Comparison of ENCODE assay signal across 26 cellular contexts in genomic region chr17:58595194-58595792, GRCh38.
DNase-seq lines count a peak whose midpoint lies in the region; ATAC-seq and TF ChIP-seq lines count a peak whose summit lies in the region.
"Had no signal": no experiment of that assay in that cellular context is flagged by ENCODE, and none has a peak within 500 bp of the region (broad histone marks: within the 10 kb centered on the region; RNA-seq: fewer than 3 reads in every experiment).

No MANE protein-coding gene starts in this region.

- no peak overlapping the region for H3K9ac ChIP-seq in SK-N-SH
- H3K9ac ChIP-seq: BLaER1 treated with 17β-estradiol and CSF1 and Interleukin-3, amounts not matched to agents 10 nM and 100 nM had no signal

- no peak overlapping the region for H3K4me2 ChIP-seq in SK-N-SH
- H3K4me2 ChIP-seq: BLaER1 treated with 17β-estradiol and CSF1 and Interleukin-3, amounts not matched to agents 10 nM and 100 nM had no signal

- CTCF ChIA-PET in SK-N-SH (lab: Yijun Ruan, JAX) = interaction anchor here (1.0 to 2.4 kb wide), 4 partner anchors 11 to 409 kb away, joined by 3 to 15 read pairs (median 6); no protein-coding TSS in a partner anchor

- H3K4me3 ChIP-seq in SK-N-SH (ENCODE audit: low read depth in 2 of 2, low read length in 1 of 2) (no peak overlapping the region), sigmoid colon (no peak overlapping the region)
- H3K4me3 ChIP-seq: BLaER1 treated with 17β-estradiol and CSF1 and Interleukin-3, amounts not matched to agents 10 nM and 100 nM; HAP-1; MG63; prostate gland; spleen had no signal

- POLR2A ChIA-PET in SK-N-SH (lab: Yijun Ruan, JAX) = interaction anchor here (0.7 kb wide), 1 partner anchor 89 kb away, joined by 3 read pairs; no protein-coding TSS in a partner anchor

- H3K4me1 Mint-ChIP-seq in osteocyte (ENCODE audit: unreplicated experiment) = no peaks in the 10 kb centered on the region

- H3K9me3 ChIP-seq in SK-N-SH (no peaks in the 10 kb centered on the region), sigmoid colon (no peaks in the 10 kb centered on the region)
- H3K9me3 ChIP-seq: BLaER1 treated with 17β-estradiol and CSF1 and Interleukin-3, amounts not matched to agents 10 nM and 100 nM; HAP-1; MG63; prostate gland; spleen had no signal

- H3F3A ChIP-seq in SK-N-SH (replicated peaks; ENCODE audit: insufficient read depth) = no peaks in the 10 kb centered on the region

- TF ChIP-seq CTCF in SK-N-SH (IDR thresholded peaks at IDR 0.05) = no peak
- no peak for TF ChIP-seq CTCF in sigmoid colon (IDR thresholded peaks at IDR 0.05)
- no peak for TF ChIP-seq CTCF in osteocyte (IDR thresholded peaks at IDR 0.05)

- TF ChIP-seq RAD21 in SK-N-SH (IDR thresholded peaks at IDR 0.05; ENCODE audit: low read length) = no peak

- ATAC-seq in SK-N-SH treated with all-trans-retinoic acid at 6 μM for 48 hours = peak; percentile 35; the same call in 1 of the 3 replicates
- ATAC-seq: left colon had no signal

- H3K36me3 ChIP-seq in SK-N-SH (replicated peaks in 1 of 2; ENCODE audit: control insufficient read depth in 1 of 2, insufficient read depth in 2 of 2, low read length in 1 of 2) (no peaks in the 10 kb centered on the region), sigmoid colon (no peaks in the 10 kb centered on the region)
- H3K36me3 ChIP-seq: BLaER1 treated with 17β-estradiol and CSF1 and Interleukin-3, amounts not matched to agents 10 nM and 100 nM; HAP-1; MG63; prostate gland; spleen had no signal

- no peak for TF ChIP-seq POLR2A in sigmoid colon (IDR thresholded peaks at IDR 0.05)

- no peaks in the 10 kb centered on the region for H4K20me1 ChIP-seq in SK-N-SH (ENCODE audit: insufficient read depth)
- H4K20me1 ChIP-seq: BLaER1 treated with 17β-estradiol and CSF1 and Interleukin-3, amounts not matched to agents 10 nM and 100 nM had no signal

- peaks cover 4% of the 10 kb centered on the region for H3K27me3 Mint-ChIP-seq in osteocyte (ENCODE audit: unreplicated experiment)
- H3K27me3 Mint-ChIP-seq: activated T-cell treated with anti-CD3 and anti-CD28 coated beads, Interleukin-2, amount 50 U/mL, for 24 hours had no signal

- H3K36me3 Mint-ChIP-seq in osteocyte (ENCODE audit: unreplicated experiment) = no peaks in the 10 kb centered on the region

- H3K27ac Mint-ChIP-seq in osteocyte (ENCODE audit: unreplicated experiment) = no peak overlapping the region
- H3K27ac Mint-ChIP-seq: activated T-cell treated with anti-CD3 and anti-CD28 coated beads, Interleukin-2, amount 50 U/mL, for 24 hours had no signal

- H3K27me3 ChIP-seq in SK-N-SH (ENCODE audit: insufficient read depth) (no peaks in the 10 kb centered on the region), sigmoid colon (no peaks in the 10 kb centered on the region)
- H3K27me3 ChIP-seq: BLaER1 treated with 17β-estradiol and CSF1 and Interleukin-3, amounts not matched to agents 10 nM and 100 nM; MG63; spleen had no signal

- intact Hi-C loops in sigmoid colon (cut with DNase I) = no loop called here

- H3K27ac ChIP-seq in SK-N-SH (ENCODE audit: low read depth in 2 of 2, low read length in 1 of 2) (no peak overlapping the region), sigmoid colon (no peak overlapping the region)
- H3K27ac ChIP-seq: BLaER1 treated with 17β-estradiol and CSF1 and Interleukin-3, amounts not matched to agents 10 nM and 100 nM; prostate gland; spleen; VCaP had no signal

- no peaks in the 10 kb centered on the region for H3K4me1 ChIP-seq in SK-N-SH (ENCODE audit: control insufficient read depth in 1 of 2, insufficient read depth in 2 of 2, low read depth in 1 of 2, low read length in 1 of 2)
- no peaks in the 10 kb centered on the region for H3K4me1 ChIP-seq in sigmoid colon
- H3K4me1 ChIP-seq: HAP-1, prostate gland, spleen had no signal

- in situ Hi-C loops in SK-MEL-5 (cut with HindIII; ENCODE audit: low pct_unique_long_range_greater_than_20kb, low sequenced_read_pairs) = no loop called here

- no peak for TF ChIP-seq EP300 in SK-N-SH (IDR thresholded peaks at IDR 0.05; ENCODE audit: borderline replicate concordance in 1 of 2, low read depth in 1 of 2, low read length in 1 of 2)
- TF ChIP-seq EP300 in sigmoid colon (IDR thresholded peaks at IDR 0.05) = no peak

- no peak overlapping the region for H3K4me3 Mint-ChIP-seq in osteocyte (ENCODE audit: unreplicated experiment)
- H3K4me3 Mint-ChIP-seq: activated T-cell treated with anti-CD3 and anti-CD28 coated beads, Interleukin-2, amount 50 U/mL, for 24 hours had no signal

- no peak overlapping the region for H2AFZ ChIP-seq in SK-N-SH (ENCODE audit: low read depth)

- no peak for DNase-seq in SK-N-SH
- DNase-seq in HuH-7.5 (ENCODE audit: low spot score) = peak; percentile 54
- peak; percentile 61 for DNase-seq in SK-MEL-5 (ENCODE audit: low read depth, low spot score)
- peak; percentile 28 for DNase-seq in sigmoid colon
- DNase-seq in GDM1 (lab: John Stamatoyannopoulos, UW) = no peak
- no peak for DNase-seq in UCSD-AML1 (lab: John Stamatoyannopoulos, UW; ENCODE audit: unreplicated experiment)
- DNase-seq in osteocyte (ENCODE audit: extremely low spot score, unreplicated experiment) = no peak
- DNase-seq: activated CD4-positive, alpha-beta T cell treated with anti-CD3 and anti-CD28 coated beads, Interleukin-2, amount 50 U/mL, for 48 hours; activated naive CD4-positive, alpha-beta T cell treated with anti-CD3 and anti-CD28 coated beads, Interleukin-2, amount 50 U/mL, for 16 hours; activated T-cell treated with anti-CD3 and anti-CD28 coated beads, Interleukin-2, amount 50 U/mL, for 24 hours; aorta; cerebellar nuclear complex; effector CD4-positive, alpha-beta T cell; left colon; MG63; midbrain; NCI-H1694; NCI-H2227 treated with DMSO at 0.1 percent for 48 hours; NCI-H82; spleen; stimulated activated CD4-positive, alpha-beta T cell treated with anti-CD3 and anti-CD28 coated beads, Interleukin-4, amount 100 ng/mL, for 4 hours had no signal

- WGBS in SK-N-SH (ENCODE audit: low lambda C conversion rate) = 69% methylated on average over 5 of the region's 5 CpGs
- WGBS in sigmoid colon, 2 donors = 78 to 79% methylated on average over 5 of the region's 5 CpGs

- H3K9me3 Mint-ChIP-seq in osteocyte (ENCODE audit: unreplicated experiment) = no peaks in the 10 kb centered on the region
- H3K9me3 Mint-ChIP-seq: activated T-cell treated with anti-CD3 and anti-CD28 coated beads, Interleukin-2, amount 50 U/mL, for 24 hours had no signal

- no peaks in the 10 kb centered on the region for H3K9me2 ChIP-seq in SK-N-SH

- no peaks in the 10 kb centered on the region for H3K79me2 ChIP-seq in SK-N-SH (ENCODE audit: insufficient read depth)

TF ChIP-seq in SK-N-SH treated with all-trans-retinoic acid at 6 μM for 48 hours, 23 proteins besides CTCF, POLR2A, EP300 and RAD21 (continues in another document):
- no peak for TF ChIP-seq CSRNP3 (CRISPR knock-in tag; IDR thresholded peaks at IDR 0.05)
- no peak for TF ChIP-seq TOX (CRISPR knock-in tag; IDR thresholded peaks at IDR 0.05; ENCODE audit: borderline replicate concordance)
- TF ChIP-seq CREB5 (CRISPR knock-in tag; IDR thresholded peaks at IDR 0.05; ENCODE audit: low read depth) = no peak

TF ChIP-seq in SK-N-SH, 30 proteins besides CTCF, POLR2A, EP300 and RAD21 (continues in another document):
- no peak for TF ChIP-seq USF2 (IDR thresholded peaks at IDR 0.05; ENCODE audit: borderline replicate concordance, low read depth, low read length)
- TF ChIP-seq GABPA (IDR thresholded peaks at IDR 0.05; ENCODE audit: low read depth) = no peak
- no peak for TF ChIP-seq GATA2 (CRISPR knock-in tag; IDR thresholded peaks at IDR 0.05)
- no peak for TF ChIP-seq PBX3 (IDR thresholded peaks at IDR 0.05)
- no peak for TF ChIP-seq NFIC (IDR thresholded peaks at IDR 0.05; ENCODE audit: borderline replicate concordance)
- no peak for TF ChIP-seq RCOR1 (IDR thresholded peaks at IDR 0.05; ENCODE audit: low read length)
- no peak for TF ChIP-seq SMC3 (IDR thresholded peaks at IDR 0.05; ENCODE audit: low read depth, low read length)
- TF ChIP-seq USF1 (IDR thresholded peaks at IDR 0.05; ENCODE audit: borderline replicate concordance, low read depth) = no peak
- no peak for TF ChIP-seq SIN3A (IDR thresholded peaks at IDR 0.05; ENCODE audit: borderline replicate concordance, low read depth, low read length)
- TF ChIP-seq CHD2 (IDR thresholded peaks at IDR 0.05; ENCODE audit: low read length, partially characterized antibody) = no peak
- no peak for TF ChIP-seq FOXM1 (IDR thresholded peaks at IDR 0.05; ENCODE audit: low read depth)
- TF ChIP-seq MXI1 (IDR thresholded peaks at IDR 0.05; ENCODE audit: low read depth, low read length) = no peak

Comparison
In these comparisons a context has a peak if more than half of its experiments do, and no peak if none do; other contexts are left out.
1. DNase-seq: peak in HuH-7.5 (single experiment), SK-MEL-5 (single experiment) and sigmoid colon (single experiment); none in SK-N-SH (single experiment), GDM1 (single experiment), UCSD-AML1 (single experiment) and osteocyte (single experiment).